ENCODE assay signal across 24 cellular contexts in the genomic region with DNA sequence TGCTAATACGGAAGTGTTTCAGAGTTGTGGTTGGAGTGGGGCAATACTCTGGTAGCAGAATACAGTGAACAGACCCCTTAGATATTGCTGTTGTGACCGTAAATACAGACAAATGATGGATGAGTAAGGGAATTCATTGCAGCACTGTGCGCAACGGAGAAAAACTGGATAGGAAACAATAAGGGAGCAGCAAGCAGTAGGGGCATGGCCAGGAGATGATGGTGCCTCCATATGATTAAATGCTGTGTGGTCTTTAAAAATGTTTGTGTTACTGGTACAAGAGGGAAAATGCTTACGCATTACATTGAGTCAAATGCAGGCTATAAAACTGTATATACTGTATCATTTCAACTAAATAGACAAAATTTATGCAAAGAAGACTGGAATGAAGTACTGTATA.
"Had no signal": no experiment of that assay in that cellular context is flagged by ENCODE, and none has a peak within 500 bp of the region (broad histone marks: within the 10 kb centered on the region; RNA-seq: fewer than 3 reads in every experiment).

No MANE protein-coding gene starts in this region.

- H3K4me3 Mint-ChIP-seq: activated CD4-positive, alpha-beta T cell treated with anti-CD3 and anti-CD28 coated beads for 36 hours; activated naive CD8-positive, alpha-beta T cell treated with anti-CD3 and anti-CD28 coated beads for 36 hours; natural killer cell; stimulated activated naive CD8-positive, alpha-beta T cell treated with anti-CD3 and anti-CD28 coated beads, Interleukin-15, Interleukin-2, amounts not matched to agents 100 ng/mL and 50 ng/mL, for 24 hours; T-helper 2 cell treated with Interferon-gamma antibody and Interleukin-4, amounts not matched to agents 5 μg/mL and 100 μg/mL, for 36 hours had no signal

- DNase-seq: activated CD4-positive, alpha-beta T cell treated with anti-CD3 and anti-CD28 coated beads for 36 hours; activated CD4-positive, CD25-positive, alpha-beta regulatory T cell; activated effector memory CD4-positive, alpha-beta T cell treated with Interleukin-2 at 50 U/mL for 16 hours; activated naive CD4-positive, alpha-beta T cell treated with Interleukin-2 at 50 U/mL for 16 hours; activated naive CD8-positive, alpha-beta T cell treated with anti-CD3 and anti-CD28 coated beads for 36 hours; adrenal gland; brain microvascular endothelial cell; dorsolateral prefrontal cortex; left lung; lower lobe of right lung; mesenchymal stem cell; natural killer cell; retina; stimulated activated CD4-positive, alpha-beta T cell treated with anti-CD3 and anti-CD28 coated beads, Interleukin-12 subunit alpha, Interleukin-12 subunit beta, amount 100 ng/mL, for 4 hours; stimulated activated CD4-positive, alpha-beta T cell treated with anti-CD3 and anti-CD28 coated beads, Interleukin-4, amount 100 ng/mL, for 1 hour; thyroid gland; upper lobe of right lung had no signal

- H3K9me3 Mint-ChIP-seq: activated naive CD8-positive, alpha-beta T cell treated with anti-CD3 and anti-CD28 coated beads for 36 hours; natural killer cell; stimulated activated naive CD8-positive, alpha-beta T cell treated with anti-CD3 and anti-CD28 coated beads, Interleukin-15, Interleukin-2, amounts not matched to agents 100 ng/mL and 50 ng/mL, for 24 hours; T-helper 2 cell treated with Interferon-gamma antibody and Interleukin-4, amounts not matched to agents 5 μg/mL and 100 μg/mL, for 36 hours had no signal

- H3K27ac Mint-ChIP-seq: activated CD4-positive, alpha-beta T cell treated with anti-CD3 and anti-CD28 coated beads for 36 hours; activated naive CD8-positive, alpha-beta T cell treated with anti-CD3 and anti-CD28 coated beads for 36 hours; natural killer cell; stimulated activated naive CD8-positive, alpha-beta T cell treated with anti-CD3 and anti-CD28 coated beads, Interleukin-15, Interleukin-2, amounts not matched to agents 100 ng/mL and 50 ng/mL, for 24 hours; T-helper 2 cell treated with Interferon-gamma antibody and Interleukin-4, amounts not matched to agents 5 μg/mL and 100 μg/mL, for 36 hours had no signal

- H3K4me1 Mint-ChIP-seq: activated CD4-positive, alpha-beta T cell treated with anti-CD3 and anti-CD28 coated beads for 36 hours; activated naive CD8-positive, alpha-beta T cell treated with anti-CD3 and anti-CD28 coated beads for 36 hours; natural killer cell had no signal

- H3K4me1 ChIP-seq: adrenal gland, left lung, lower lobe of right lung, upper lobe of right lung had no signal

- H3K36me3 Mint-ChIP-seq: activated naive CD8-positive, alpha-beta T cell treated with anti-CD3 and anti-CD28 coated beads for 36 hours; natural killer cell had no signal

- H3K4me3 ChIP-seq: adrenal gland, ascending aorta, coronary artery, dorsolateral prefrontal cortex, left lung, lower lobe of right lung, skin epidermis, thyroid gland, upper lobe of right lung had no signal

- H3K27ac ChIP-seq: adrenal gland, ascending aorta, brain microvascular endothelial cell, coronary artery, left lung, lower lobe of right lung, skin epidermis, thyroid gland, upper lobe of right lung had no signal

- ATAC-seq: activated CD4-positive, alpha-beta T cell treated with anti-CD3 and anti-CD28 coated beads for 36 hours; esophagus mucosa; left lung; lower lobe of right lung; natural killer cell; sciatic nerve; upper lobe of right lung had no signal

- H3K27me3 ChIP-seq: adrenal gland, ascending aorta, brain microvascular endothelial cell, dorsolateral prefrontal cortex, left lung, thyroid gland, upper lobe of right lung had no signal

- H3K9me3 ChIP-seq: adrenal gland, ascending aorta, left lung, lower lobe of right lung, thyroid gland, upper lobe of right lung had no signal

- H3K36me3 ChIP-seq: adrenal gland, brain microvascular endothelial cell, left lung, thyroid gland had no signal
